ENCODE assay signal across 31 cellular contexts in the genomic region with DNA sequence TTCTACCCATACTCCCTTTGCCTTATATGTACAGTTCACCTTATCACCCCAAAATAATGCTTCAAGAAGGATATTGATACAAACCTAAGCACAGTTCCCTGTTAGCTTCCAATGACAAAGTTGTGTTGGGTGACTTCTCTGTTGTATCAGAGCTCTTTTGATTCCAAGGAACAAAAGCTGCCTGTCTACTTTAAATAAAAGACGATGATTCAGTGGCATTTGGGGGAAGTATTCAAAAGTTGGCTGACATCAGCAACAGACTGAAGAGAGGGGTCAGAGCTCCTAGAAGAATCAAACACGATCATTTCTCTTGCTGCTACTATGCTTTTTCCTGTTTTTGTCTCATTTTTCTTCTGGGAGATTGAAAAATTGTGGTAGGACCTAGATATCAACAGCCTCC.
"Had no signal": no experiment of that assay in that cellular context is flagged by ENCODE, and none has a peak within 500 bp of the region (broad histone marks: within the 10 kb centered on the region; RNA-seq: fewer than 3 reads in every experiment).

No MANE protein-coding gene starts in this region.

- H3K4me3 Mint-ChIP-seq: activated B cell treated with CpG ODN at 0.5 μM for 24 hours; activated CD4-positive, alpha-beta memory T cell treated with anti-CD3 and anti-CD28 coated beads for 36 hours; activated CD4-positive, alpha-beta T cell treated with anti-CD3 and anti-CD28 coated beads for 36 hours; activated CD4-positive, alpha-beta T cell treated with anti-CD3 and anti-CD28 coated beads, Interleukin-2, amount 10 ng/mL, durations not matched to agents 24 days and 14 days; activated naive CD4-positive, alpha-beta T cell treated with anti-CD3 and anti-CD28 coated beads, Interleukin-2, amount 10 ng/mL, durations not matched to agents 7 days and 5 days; activated naive CD8-positive, alpha-beta T cell treated with anti-CD3 and anti-CD28 coated beads, Interleukin-2, amount 10 ng/mL, durations not matched to agents 7 days and 5 days; activated T-cell treated with anti-CD3 and anti-CD28 coated beads, Interleukin-2, amount 50 U/mL, for 24 hours; activated T-cell treated with anti-CD3 and anti-CD28 coated beads, Interleukin-2, amount 50 U/mL, for 72 hours; brain; T-helper 17 cell; T-helper 2 cell treated with Interferon-gamma antibody and Interleukin-4, amounts not matched to agents 5 μg/mL and 100 μg/mL, for 36 hours had no signal

- H3K4me3 ChIP-seq: ascending aorta, breast epithelium, cardiac muscle cell, colonic mucosa, gastroesophageal sphincter had no signal

- H3K27me3 Mint-ChIP-seq: activated B cell treated with CpG ODN at 0.5 μM for 24 hours; activated CD4-positive, alpha-beta memory T cell treated with anti-CD3 and anti-CD28 coated beads for 36 hours; activated CD4-positive, alpha-beta T cell treated with anti-CD3 and anti-CD28 coated beads, Interleukin-2, amount 10 ng/mL, durations not matched to agents 24 days and 14 days; activated naive CD4-positive, alpha-beta T cell treated with anti-CD3 and anti-CD28 coated beads, Interleukin-2, amount 10 ng/mL, durations not matched to agents 7 days and 5 days; brain had no signal

- H3K36me3 ChIP-seq: ascending aorta, breast epithelium, cardiac muscle cell, colonic mucosa, gastroesophageal sphincter, WERI-Rb-1 had no signal

- H3K4me1 Mint-ChIP-seq: activated B cell treated with CpG ODN at 0.5 μM for 24 hours; activated CD4-positive, alpha-beta T cell treated with anti-CD3 and anti-CD28 coated beads for 36 hours; activated CD4-positive, alpha-beta T cell treated with anti-CD3 and anti-CD28 coated beads, Interleukin-2, amount 10 ng/mL, durations not matched to agents 24 days and 14 days; activated naive CD4-positive, alpha-beta T cell treated with anti-CD3 and anti-CD28 coated beads, Interleukin-2, amount 10 ng/mL, durations not matched to agents 7 days and 5 days; activated naive CD8-positive, alpha-beta T cell treated with anti-CD3 and anti-CD28 coated beads, Interleukin-2, amount 10 ng/mL, durations not matched to agents 7 days and 5 days; brain; T-helper 17 cell had no signal

- H3K4me1 ChIP-seq: ascending aorta, breast epithelium, colonic mucosa, gastroesophageal sphincter had no signal

- H3K27ac Mint-ChIP-seq: activated B cell treated with CpG ODN at 0.5 μM for 24 hours; activated CD4-positive, alpha-beta memory T cell treated with anti-CD3 and anti-CD28 coated beads for 36 hours; activated CD4-positive, alpha-beta T cell treated with anti-CD3 and anti-CD28 coated beads for 36 hours; activated CD4-positive, alpha-beta T cell treated with anti-CD3 and anti-CD28 coated beads, Interleukin-2, amount 10 ng/mL, durations not matched to agents 24 days and 14 days; activated naive CD4-positive, alpha-beta T cell treated with anti-CD3 and anti-CD28 coated beads, Interleukin-2, amount 10 ng/mL, durations not matched to agents 7 days and 5 days; activated naive CD4-positive, alpha-beta T cell treated with anti-CD3 and anti-CD28 coated beads, Interleukin-2, amount 50 U/mL, for 72 hours; activated naive CD8-positive, alpha-beta T cell treated with anti-CD3 and anti-CD28 coated beads, Interleukin-2, amount 10 ng/mL, durations not matched to agents 7 days and 5 days; activated T-cell treated with anti-CD3 and anti-CD28 coated beads, Interleukin-2, amount 50 U/mL, for 24 hours; activated T-cell treated with anti-CD3 and anti-CD28 coated beads, Interleukin-2, amount 50 U/mL, for 72 hours; brain; T-helper 17 cell; T-helper 2 cell treated with Interferon-gamma antibody and Interleukin-4, amounts not matched to agents 5 μg/mL and 100 μg/mL, for 36 hours had no signal

- H3K27me3 ChIP-seq: ascending aorta, breast epithelium, cardiac muscle cell, colonic mucosa had no signal

- FAIRE-seq: endometrium, endothelial cell of umbilical vein had no signal

- H3K36me3 Mint-ChIP-seq: activated CD4-positive, alpha-beta memory T cell treated with anti-CD3 and anti-CD28 coated beads for 36 hours; activated naive CD4-positive, alpha-beta T cell treated with anti-CD3 and anti-CD28 coated beads, Interleukin-2, amount 10 ng/mL, durations not matched to agents 7 days and 5 days; activated naive CD4-positive, alpha-beta T cell treated with anti-CD3 and anti-CD28 coated beads, Interleukin-2, amount 50 U/mL, for 72 hours; activated naive CD8-positive, alpha-beta T cell treated with anti-CD3 and anti-CD28 coated beads, Interleukin-2, amount 10 ng/mL, durations not matched to agents 7 days and 5 days; brain had no signal

- H3K9me3 ChIP-seq: ascending aorta, breast epithelium, colonic mucosa, gastroesophageal sphincter had no signal

- H3K27ac ChIP-seq: ascending aorta, breast epithelium, cardiac muscle cell, colonic mucosa, gastroesophageal sphincter, WERI-Rb-1 had no signal

- DNase-seq: activated B cell treated with CpG ODN at 0.5 μM for 24 hours; activated CD4-positive, alpha-beta memory T cell treated with anti-CD3 and anti-CD28 coated beads for 36 hours; activated CD4-positive, alpha-beta T cell treated with anti-CD3 and anti-CD28 coated beads for 36 hours; activated CD4-positive, alpha-beta T cell treated with anti-CD3 and anti-CD28 coated beads, Interleukin-2, amount 10 ng/mL, durations not matched to agents 24 days and 14 days; activated CD4-positive, CD25-positive, alpha-beta regulatory T cell treated with anti-CD3 and anti-CD28 coated beads, Interleukin-2, amount 50 U/mL, for 72 hours; activated CD8-positive, alpha-beta memory T cell treated with anti-CD3 and anti-CD28 coated beads, Interleukin-2, amount 50 U/mL, for 48 hours; activated gamma-delta T cell; activated naive CD4-positive, alpha-beta T cell; activated naive CD4-positive, alpha-beta T cell treated with anti-CD3 and anti-CD28 coated beads, Interleukin-2, amount 10 ng/mL, durations not matched to agents 7 days and 5 days; activated naive CD8-positive, alpha-beta T cell treated with anti-CD3 and anti-CD28 coated beads, Interleukin-2, amount 10 ng/mL, durations not matched to agents 7 days and 5 days; activated T-cell treated with anti-CD3 and anti-CD28 coated beads for 4 hours; activated T-cell treated with anti-CD3 and anti-CD28 coated beads, Interleukin-2, amount 50 U/mL, for 24 hours; activated T-cell treated with anti-CD3 and anti-CD28 coated beads, Interleukin-2, amount 50 U/mL, for 72 hours; central memory CD4-positive, alpha-beta T cell; cerebellar nuclear complex; colonic mucosa; effector CD8-positive, alpha-beta T cell; T-helper 1 cell; T-helper 17 cell; T1000; WERI-Rb-1 had no signal

- ATAC-seq: activated CD4-positive, alpha-beta T cell treated with anti-CD3 and anti-CD28 coated beads for 36 hours; activated naive CD4-positive, alpha-beta T cell treated with anti-CD3 and anti-CD28 coated beads, Interleukin-2, amount 50 U/mL, for 72 hours; activated T-cell treated with anti-CD3 and anti-CD28 coated beads, Interleukin-2, amount 50 U/mL, for 72 hours; esophagus mucosa; gastroesophageal sphincter; T-helper 17 cell had no signal

- H3K9me3 Mint-ChIP-seq: activated B cell treated with CpG ODN at 0.5 μM for 24 hours; activated CD4-positive, alpha-beta memory T cell treated with anti-CD3 and anti-CD28 coated beads for 36 hours; activated CD4-positive, alpha-beta T cell treated with anti-CD3 and anti-CD28 coated beads, Interleukin-2, amount 10 ng/mL, durations not matched to agents 24 days and 14 days; activated naive CD4-positive, alpha-beta T cell treated with anti-CD3 and anti-CD28 coated beads, Interleukin-2, amount 10 ng/mL, durations not matched to agents 7 days and 5 days; activated naive CD4-positive, alpha-beta T cell treated with anti-CD3 and anti-CD28 coated beads, Interleukin-2, amount 50 U/mL, for 72 hours; activated naive CD8-positive, alpha-beta T cell treated with anti-CD3 and anti-CD28 coated beads, Interleukin-2, amount 10 ng/mL, durations not matched to agents 7 days and 5 days; activated T-cell treated with anti-CD3 and anti-CD28 coated beads, Interleukin-2, amount 50 U/mL, for 24 hours; T-helper 2 cell treated with Interferon-gamma antibody and Interleukin-4, amounts not matched to agents 5 μg/mL and 100 μg/mL, for 36 hours had no signal
